Comparison of ENCODE assay signal across 8 cellular contexts in the genomic region with DNA sequence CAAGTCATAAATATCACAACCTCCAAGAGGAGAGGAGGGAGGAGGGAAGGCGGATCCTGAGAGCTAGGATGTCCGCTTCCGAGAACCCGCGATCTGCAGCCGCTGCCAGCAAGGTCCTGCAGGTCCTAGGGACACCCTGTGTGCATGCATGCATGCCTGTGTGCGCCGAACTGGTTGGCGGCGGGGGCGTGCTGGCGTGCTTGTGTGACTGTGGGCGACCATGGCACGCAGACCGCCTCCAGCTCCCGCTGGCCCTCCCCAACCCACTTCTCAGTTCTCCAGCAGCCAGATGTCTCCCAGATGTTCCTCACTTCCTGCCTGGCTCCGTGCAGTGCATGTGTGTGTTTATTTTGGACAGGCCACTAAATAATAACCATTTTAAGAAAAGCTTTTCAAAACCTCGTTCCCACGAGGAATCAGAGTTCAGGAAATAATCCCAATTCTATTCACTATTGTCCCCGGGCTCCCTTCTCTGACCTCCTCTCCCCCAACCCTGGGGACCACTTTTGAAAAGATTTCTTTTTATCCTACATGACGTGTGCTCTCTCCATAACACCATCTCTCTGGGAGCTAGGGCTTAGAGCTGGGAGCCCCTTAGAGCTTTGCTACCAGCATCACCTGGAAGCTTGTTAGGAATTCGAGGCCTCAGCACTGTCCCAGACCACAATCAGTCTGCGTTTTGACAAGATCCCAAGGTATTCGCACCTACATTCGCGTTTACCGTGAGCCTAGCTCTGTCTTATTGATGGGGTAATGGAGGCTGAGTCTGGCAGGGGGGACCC. TPM values are rescaled to one million over a fixed set of nuclear protein-coding genes. Genes with fewer than 3 reads are reported as not detected.
DNase-seq lines count a peak whose midpoint lies in the region; ATAC-seq, FAIRE-seq and TF ChIP-seq lines count a peak whose summit lies in the region.

No MANE protein-coding gene starts in this region.

- peaks cover 47 to 79% (median 68%) of the 10 kb centered on the region in 3 donors for H3K4me1 ChIP-seq in skeletal muscle tissue (ENCODE audit: control insufficient read depth in 3 of 3, insufficient read depth in 3 of 3, low read length in 3 of 3)
- H3K4me1 ChIP-seq in SJCRH30: no peaks in the 10 kb centered on the region

- TF ChIP-seq CTCF in GM12865 (IDR thresholded peaks at IDR 0.05; ENCODE audit: insufficient read depth, low read depth, low read length, missing control alignments): no peak

- H3K36me3 ChIP-seq in skeletal muscle tissue (ENCODE audit: control insufficient read depth in 3 of 3, insufficient read depth in 3 of 3, low read length in 3 of 3): no peaks in the 10 kb centered on the region
- no peaks in the 10 kb centered on the region for H3K36me3 ChIP-seq in SJCRH30

- no peak for FAIRE-seq in HTR-8/SVneo (lab: Jason Lieb, UNC)

- H3K4me3 ChIP-seq in GM12865 (ENCODE audit: low read depth, low read length) (no peak overlapping the region), skeletal muscle tissue (ENCODE audit: low read length in 3 of 3) (peak overlapping the region; percentile 54 to 63 (median 57)), SJCRH30 (no peak overlapping the region)

- intact Hi-C loops in cardiac septum (cut with DNase I): loop anchor here (5.0 kb wide), 1 partner anchor 33 kb away; a partner anchor contains a TSS

- peak; percentile 15 for DNase-seq in GM12865 (ENCODE audit: low read depth)
- peak; percentile 33 for DNase-seq in amniotic epithelial cell (ENCODE audit: low read depth)
- DNase-seq in cardiac septum (ENCODE audit: low spot score): peak; percentile 87
- DNase-seq in iPS-NIHi7 (ENCODE audit: extremely low spot score): no peak
- DNase-seq in HTR-8/SVneo (ENCODE audit: insufficient read length, low spot score): no peak
- no peak for DNase-seq in SJCRH30

- H3K27ac ChIP-seq in skeletal muscle tissue (ENCODE audit: low read depth, low read length) (no peak overlapping the region), SJCRH30 (no peak overlapping the region)

- H3K27me3 ChIP-seq in skeletal muscle tissue (ENCODE audit: control insufficient read depth in 3 of 3, insufficient read depth in 3 of 3, low read length in 3 of 3): peaks cover 0 to 3% (median 0%) of the 10 kb centered on the region in 3 donors
- H3K27me3 ChIP-seq in SJCRH30: no peaks in the 10 kb centered on the region

- H3K9me3 ChIP-seq in skeletal muscle tissue (ENCODE audit: control insufficient read depth in 3 of 3, low read length in 3 of 3) (no peaks in the 10 kb centered on the region), SJCRH30 (replicated peaks) (no peaks in the 10 kb centered on the region)

- no peak for ATAC-seq in GM19395 (IDR thresholded peaks at IDR 0.05; ENCODE audit: unreplicated experiment)

- H3K9ac ChIP-seq in skeletal muscle tissue (ENCODE audit: low read depth in 1 of 3, low read length in 3 of 3): peak overlapping the region in 1 of 3 donors; percentile 19

RNA-seq across cellular contexts. Expression of a gene that starts 32.5 kb away (rescaled TPM):
- total RNA-seq in cardiac septum (22.4 TPM), skeletal muscle tissue (6.3 TPM)
- total RNA-seq in SJCRH30 (2014; rRNA removed; shearing (Covaris generic)): 3.4 and 3.6 TPM in 2 replicates

Comparison
In these comparisons a context has a peak if more than half of its experiments do, and no peak if none do; other contexts are left out.
1. DNase-seq: peak in GM12865 (single experiment), amniotic epithelial cell (single experiment) and cardiac septum (single experiment); none in iPS-NIHi7 (single experiment), HTR-8/SVneo (single experiment) and SJCRH30 (0 of 2).
2. H3K4me3 ChIP-seq: peak in skeletal muscle tissue (3 of 3); none in GM12865 (single experiment) and SJCRH30 (single experiment).